Comparison of ENCODE assay signal across 8 cellular contexts in the genomic region with DNA sequence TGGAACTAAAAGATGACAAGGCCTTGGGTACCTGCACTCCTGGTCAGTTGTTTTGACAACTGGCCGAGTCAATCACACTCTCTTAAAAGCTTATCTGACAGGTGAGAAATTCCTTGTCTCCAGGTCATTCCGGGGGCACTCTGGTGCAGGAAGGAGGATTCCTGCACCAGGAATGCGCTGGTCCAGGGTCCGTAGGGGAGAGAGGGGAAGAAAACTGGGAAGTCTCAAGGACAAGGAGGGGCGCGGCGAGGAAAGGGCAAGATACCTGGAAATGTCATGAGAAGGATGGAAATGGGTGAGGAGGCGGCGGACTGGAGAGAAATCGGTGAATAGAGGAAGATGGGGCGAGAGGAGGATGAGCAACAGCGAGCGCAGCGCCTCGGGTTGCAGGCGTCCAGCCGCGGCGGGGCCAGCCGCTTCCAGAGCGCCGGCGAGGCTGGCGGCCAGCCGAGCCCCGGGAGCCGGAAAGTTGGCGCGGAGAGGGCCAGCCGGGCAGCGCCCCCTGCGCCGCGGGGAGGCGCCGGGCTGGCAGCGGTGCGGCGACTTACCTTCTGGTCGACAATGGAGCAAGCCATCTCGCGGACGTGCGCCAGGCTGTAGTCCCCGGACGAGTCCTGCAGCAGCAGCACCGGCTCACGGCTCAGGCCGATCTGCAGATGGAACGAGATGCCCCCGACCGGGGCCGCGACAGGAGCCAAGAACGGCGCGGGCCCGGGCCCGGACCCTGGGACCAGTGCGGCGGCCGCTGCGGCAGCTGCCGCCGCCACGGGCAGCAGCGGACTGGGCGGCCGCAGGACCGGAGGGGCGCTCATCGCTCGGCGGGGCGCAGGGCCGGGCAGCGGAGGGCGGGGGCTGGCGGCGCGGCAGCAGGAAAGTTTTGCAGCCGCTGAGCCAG. TPM values are rescaled to one million over a fixed set of nuclear protein-coding genes. Genes with fewer than 3 reads are reported as not detected.
DNase-seq lines count a peak whose midpoint lies in the region; ATAC-seq, FAIRE-seq and TF ChIP-seq lines count a peak whose summit lies in the region.

No MANE protein-coding gene starts in this region.

- H3K27me3 Mint-ChIP-seq in HFFc6 (ENCODE audit: insufficient read depth) = no peaks in the 10 kb centered on the region

- H3K36me3 Mint-ChIP-seq in HFFc6 (ENCODE audit: low read depth) = no peaks in the 10 kb centered on the region

- peaks cover 4 to 7% of the 10 kb centered on the region in 2 donors for H3K4me1 ChIP-seq in kidney (ENCODE audit: control insufficient read depth in 1 of 2, insufficient read depth in 1 of 2, low read depth in 1 of 2, low read length in 2 of 2)

- intact Hi-C loops in kidney (cut with DNase I) = no loop called here

- no peaks in the 10 kb centered on the region for H3K9me3 Mint-ChIP-seq in HFFc6

- ATAC-seq in HG02884 (IDR thresholded peaks at IDR 0.05; ENCODE audit: unreplicated experiment) = no peak

- peak overlapping the region; percentile 59 to 71 for H3K27ac ChIP-seq in kidney (ENCODE audit: low read depth in 2 of 2, low read length in 2 of 2)
- peak overlapping the region in 16 of 21 experiments; percentile 5 to 81 (median 52) for H3K27ac ChIP-seq in skin epidermis

- no peaks in the 10 kb centered on the region for H3K9me3 ChIP-seq in kidney (ENCODE audit: control insufficient read depth in 1 of 2, low read length in 2 of 2)

- H3K36me3 ChIP-seq in kidney (ENCODE audit: control insufficient read depth in 1 of 2, insufficient read depth in 2 of 2, low read length in 2 of 2) = no peaks in the 10 kb centered on the region

- H3K4me3 Mint-ChIP-seq in HFFc6 = peak overlapping the region; percentile 98

- DNase-seq in NCI-H2029 (lab: John Stamatoyannopoulos, UW) = peak; percentile 35
- no peak for DNase-seq in NCI-H2029 treated with DMSO at 0.1 percent for 48 hours (lab: John Stamatoyannopoulos, UW)
- DNase-seq in HFFc6 = peak; percentile 41
- DNase-seq in NCI-H526 treated with DMSO at 0.1 percent for 48 hours (lab: John Stamatoyannopoulos, UW) = peak; percentile 29
- peak; percentile 42 for DNase-seq in choroid plexus epithelial cell (ENCODE audit: low read depth)
- DNase-seq in kidney = peak; percentile 88

- TF ChIP-seq CTCF in HFFc6 (IDR thresholded peaks at IDR 0.05) (peak; percentile 60; the same call in 1 of the 2 replicates), choroid plexus epithelial cell (conservative IDR thresholded peaks at IDR 0.05; ENCODE audit: low read depth, low read length) (no peak), kidney (IDR thresholded peaks at IDR 0.05; ENCODE audit: borderline replicate concordance, extremely low read depth, insufficient read depth) (peak; percentile 20)

- peak overlapping the region; percentile 77 for H3K4me3 ChIP-seq in choroid plexus epithelial cell (ENCODE audit: low read depth, low read length)
- peak overlapping the region; percentile 75 to 88 for H3K4me3 ChIP-seq in kidney (ENCODE audit: low read length in 2 of 2)
- peak overlapping the region; percentile 36 to 68 (median 51) for H3K4me3 ChIP-seq in skin epidermis

- peak overlapping the region; percentile 59 for H3K27ac Mint-ChIP-seq in HFFc6

- no peak for FAIRE-seq in kidney (lab: Jason Lieb, UNC)

- H3K9ac ChIP-seq in kidney (ENCODE audit: low read length in 2 of 2) = peak overlapping the region; percentile 59 to 81

- H3K4me1 Mint-ChIP-seq in HFFc6 (ENCODE audit: low read depth) = peaks cover 59% of the 10 kb centered on the region

RNA-seq across cellular contexts. Expression of gene PRKD1, which starts 0.7 kb away (rescaled TPM):
- 10 to 100 TPM; 19.1 to 23.9 (median 21.7) TPM for total RNA-seq in HFFc6 (2021; fragmentation: NEBNext Ultra II Directional; extraction: Animal tissue kit (Norgen Biotek cat#: 25700))
- total RNA-seq in kidney = 45.1 TPM
- polyA plus RNA-seq in kidney (ENCODE audit: insufficient read depth, low read depth, low replicate concordance) = 14.0 TPM
